In genomic region chr17:75638039-75638438, GRCh38 we compare ENCODE assay signal across 5 cellular contexts. TPM values are rescaled to one million over a fixed set of nuclear protein-coding genes. Genes with fewer than 3 reads are reported as not detected.
"Had no signal": no experiment of that assay in that cellular context is flagged by ENCODE, and none has a peak within 500 bp of the region (broad histone marks: within the 10 kb centered on the region; RNA-seq: fewer than 3 reads in every experiment).

No MANE protein-coding gene starts in this region.

RNA-seq across cellular contexts. Expression of gene SMIM5, which starts 4.8 kb away (rescaled TPM):
- total RNA-seq: GM23248, H4, H7, HepG2, HT1080 had no signal
- polyA plus RNA-seq: HepG2 had no signal
